ENCODE assay signal across 17 cellular contexts in the genomic region with DNA sequence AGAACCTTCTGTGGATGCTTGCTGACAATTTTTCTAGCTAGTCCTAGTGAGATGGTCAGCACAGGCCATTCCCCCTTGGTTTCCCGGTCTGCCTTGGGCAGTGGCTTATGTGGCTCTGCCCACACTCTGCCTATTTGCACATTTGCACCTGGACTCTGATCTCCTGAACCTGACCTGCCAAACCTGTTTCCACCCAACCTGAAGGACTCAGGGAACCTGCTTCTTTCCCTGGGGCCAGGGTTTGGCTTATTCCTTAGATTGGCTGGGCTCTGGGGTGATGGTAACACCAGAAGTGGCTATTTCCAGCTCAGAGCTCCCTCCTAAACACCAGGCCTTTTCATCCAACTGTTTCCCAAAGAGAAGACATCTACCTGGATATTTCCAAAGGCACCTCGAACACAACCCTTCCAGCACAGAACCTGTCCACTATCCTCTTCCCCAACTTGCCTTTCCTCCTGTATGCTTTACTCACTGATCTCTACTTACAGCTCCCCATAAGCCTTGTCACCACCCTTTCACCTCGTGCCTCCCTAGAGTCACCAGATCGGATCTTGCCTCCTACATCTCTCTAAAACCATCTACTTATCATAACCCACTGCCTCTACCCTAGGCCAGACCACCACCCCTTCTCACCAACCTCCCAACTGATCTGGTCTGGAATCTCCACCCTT. TPM values are rescaled to one million over a fixed set of nuclear protein-coding genes. Genes with fewer than 3 reads are reported as not detected.
DNase-seq lines count a peak whose midpoint lies in the region; ATAC-seq and TF ChIP-seq lines count a peak whose summit lies in the region.
"Had no signal": no experiment of that assay in that cellular context is flagged by ENCODE, and none has a peak within 500 bp of the region (broad histone marks: within the 10 kb centered on the region; RNA-seq: fewer than 3 reads in every experiment).

No MANE protein-coding gene starts in this region.

- TF ChIP-seq POLR2A in breast epithelium (IDR thresholded peaks at IDR 0.05) = no peak

- 77% methylated on average over 3 of the region's 4 CpGs for WGBS in mammary epithelial cell (ENCODE audit: low coverage, missing lambda C conversion rate)
- WGBS in lung, 2 donors = 87 to 92% methylated on average over 4 of the region's 4 CpGs

- H3K36me3 ChIP-seq in breast epithelium (no peaks in the 10 kb centered on the region), mammary epithelial cell (ENCODE audit: insufficient read depth, low read length) (no peaks in the 10 kb centered on the region), lung (ENCODE audit: control insufficient read depth in 2 of 2, insufficient read depth in 2 of 2, low read length in 2 of 2) (no peaks in the 10 kb centered on the region), upper lobe of right lung (no peaks in the 10 kb centered on the region)
- H3K36me3 ChIP-seq: HAP-1, neural progenitor cell had no signal

- no TSS peak for BruUV-seq in MCF 10A (replicated peaks; lab: Mats Ljungman, UMichigan)
- BruUV-seq in mammary epithelial cell (replicated peaks; lab: Mats Ljungman, UMichigan) = no TSS peak

- no peaks in the 10 kb centered on the region for H3K9me3 ChIP-seq in breast epithelium
- no peaks in the 10 kb centered on the region for H3K9me3 ChIP-seq in mammary epithelial cell (replicated peaks; ENCODE audit: insufficient read depth, low read length)
- H3K9me3 ChIP-seq in lung (ENCODE audit: control insufficient read depth in 2 of 2, insufficient read depth in 1 of 2, low read length in 1 of 2) = no peaks in the 10 kb centered on the region
- no peaks in the 10 kb centered on the region for H3K9me3 ChIP-seq in upper lobe of right lung
- H3K9me3 ChIP-seq: HAP-1 had no signal

- CTCF ChIA-PET in MCF 10A (lab: Yijun Ruan, JAX) (no interaction called here), mammary epithelial cell (lab: Charles Lee; ENCODE audit: low non-redundant PET) (no interaction called here)
- CTCF ChIA-PET in activated CD4-positive, alpha-beta memory T cell treated with anti-CD3 and anti-CD28 coated beads for 36 hours (lab: Charles Lee) = no interaction called here

- no peak overlapping the region for H3K4me2 ChIP-seq in mammary epithelial cell (ENCODE audit: insufficient read depth, low read depth, low read length)
- H3K4me2 ChIP-seq: neural progenitor cell had no signal

- H3K27ac Mint-ChIP-seq in MCF 10A (ENCODE audit: low read depth, unreplicated experiment) = no peak overlapping the region
- H3K27ac Mint-ChIP-seq in activated T-helper 1 cell treated with anti-CD3 and anti-CD28 coated beads, Interleukin-12 subunit alpha, Interleukin-12 subunit beta, Interleukin-2, Interleukin-4 antibody, amounts not matched to agents 30 ng/mL and 10 ng/mL and 1 ng/mL, durations not matched to agents 14 hours and 24 hours and 36 hours = no peak overlapping the region
- H3K27ac Mint-ChIP-seq in activated CD4-positive, alpha-beta memory T cell treated with anti-CD3 and anti-CD28 coated beads for 36 hours = no peak overlapping the region
- H3K27ac Mint-ChIP-seq: neural progenitor cell; stimulated activated naive CD8-positive, alpha-beta T cell treated with anti-CD3 and anti-CD28 coated beads, Interleukin-15, Interleukin-2, amounts not matched to agents 100 ng/mL and 50 ng/mL, for 24 hours had no signal

- no peaks in the 10 kb centered on the region for H3K27me3 Mint-ChIP-seq in MCF 10A (ENCODE audit: insufficient read depth, unreplicated experiment)
- peaks cover 5% of the 10 kb centered on the region for H3K27me3 Mint-ChIP-seq in activated T-helper 1 cell treated with anti-CD3 and anti-CD28 coated beads, Interleukin-12 subunit alpha, Interleukin-12 subunit beta, Interleukin-2, Interleukin-4 antibody, amounts not matched to agents 30 ng/mL and 10 ng/mL and 1 ng/mL, durations not matched to agents 14 hours and 24 hours and 36 hours (ENCODE audit: insufficient read depth)
- H3K27me3 Mint-ChIP-seq in activated CD4-positive, alpha-beta memory T cell treated with anti-CD3 and anti-CD28 coated beads for 36 hours = no peaks in the 10 kb centered on the region
- H3K27me3 Mint-ChIP-seq: stimulated activated naive CD8-positive, alpha-beta T cell treated with anti-CD3 and anti-CD28 coated beads, Interleukin-15, Interleukin-2, amounts not matched to agents 100 ng/mL and 50 ng/mL, for 24 hours had no signal

- H3K4me1 Mint-ChIP-seq in MCF 10A (ENCODE audit: insufficient read depth, unreplicated experiment) = peaks cover 11% of the 10 kb centered on the region
- peaks cover 6% of the 10 kb centered on the region for H3K4me1 Mint-ChIP-seq in activated T-helper 1 cell treated with anti-CD3 and anti-CD28 coated beads, Interleukin-12 subunit alpha, Interleukin-12 subunit beta, Interleukin-2, Interleukin-4 antibody, amounts not matched to agents 30 ng/mL and 10 ng/mL and 1 ng/mL, durations not matched to agents 14 hours and 24 hours and 36 hours (ENCODE audit: low read depth)
- H3K4me1 Mint-ChIP-seq in activated CD4-positive, alpha-beta memory T cell treated with anti-CD3 and anti-CD28 coated beads for 36 hours (ENCODE audit: low read depth) = no peaks in the 10 kb centered on the region

- DNase-seq in breast epithelium (ENCODE audit: low spot score in 2 of 2) (peak; percentile 72 to 73), MCF 10A (ENCODE audit: unreplicated experiment) (no peak), mammary epithelial cell (peak; percentile 41), lung (ENCODE audit: low spot score) (peak; percentile 50), upper lobe of right lung (peak; percentile 59)
- no peak for DNase-seq in activated effector memory CD4-positive, alpha-beta T cell treated with Interleukin-2 at 50 U/mL for 16 hours
- no peak for DNase-seq in activated T-helper 1 cell treated with anti-CD3 and anti-CD28 coated beads, Interleukin-12 subunit alpha, Interleukin-12 subunit beta, Interleukin-2, Interleukin-4 antibody, amounts not matched to agents 30 ng/mL and 10 ng/mL and 1 ng/mL, durations not matched to agents 14 hours and 24 hours and 36 hours (ENCODE audit: low spot score)
- DNase-seq in activated CD4-positive, alpha-beta memory T cell treated with anti-CD3 and anti-CD28 coated beads for 36 hours = no peak
- DNase-seq: activated CD4-positive, alpha-beta T cell treated with anti-CD3 and anti-CD28 coated beads, Interleukin-2, amount 50 U/mL, for 4 hours; aorta; KG1; NCI-H1694 treated with DMSO at 0.1 percent for 48 hours; SHP77; T1000 had no signal

- H3K4me1 ChIP-seq in breast epithelium (no peaks in the 10 kb centered on the region), mammary epithelial cell (ENCODE audit: insufficient read depth, low read length) (peaks cover 6% of the 10 kb centered on the region), lung (ENCODE audit: control insufficient read depth in 2 of 2, insufficient read depth in 2 of 2, low read length in 2 of 2) (no peaks in the 10 kb centered on the region), upper lobe of right lung (peaks cover 4% of the 10 kb centered on the region)

- TF ChIP-seq CTCF in breast epithelium (IDR thresholded peaks at IDR 0.05) (no peak), MCF 10A (IDR thresholded peaks at IDR 0.05; ENCODE audit: unreplicated experiment) (no peak), mammary epithelial cell (conservative IDR thresholded peaks at IDR 0.05 in 1 of 2, IDR thresholded peaks at IDR 0.05 in 1 of 2; ENCODE audit: extremely low read depth in 1 of 2, insufficient read depth in 1 of 2, low read depth in 1 of 2, low read length in 2 of 2) (no peak), lung (IDR thresholded peaks at IDR 0.05; ENCODE audit: control extremely low read depth, extremely low read depth) (no peak), upper lobe of right lung (IDR thresholded peaks at IDR 0.05) (no peak)

- intact Hi-C loops in breast epithelium (cut with DNase I; ENCODE audit: low total_unique reads) (no loop called here), MCF 10A (cut with micrococcal nuclease) (no loop called here), mammary epithelial cell (cut with micrococcal nuclease) (no loop called here), upper lobe of right lung (cut with DNase I) (no loop called here)
- intact Hi-C loops in activated T-helper 1 cell treated with anti-CD3 and anti-CD28 coated beads, Interleukin-12 subunit alpha, Interleukin-12 subunit beta, Interleukin-2, Interleukin-4 antibody, amounts not matched to agents 30 ng/mL and 10 ng/mL and 1 ng/mL, durations not matched to agents 14 hours and 24 hours and 36 hours (cut with micrococcal nuclease) = no loop called here
- intact Hi-C loops in activated CD4-positive, alpha-beta memory T cell treated with anti-CD3 and anti-CD28 coated beads for 36 hours (cut with micrococcal nuclease) = loop anchor here (10.0 kb wide), 1 partner anchor 92 kb away; no protein-coding TSS in a partner anchor

- H3K9ac ChIP-seq in mammary epithelial cell (ENCODE audit: insufficient read depth, low read length) = no peak overlapping the region
- H3K9ac ChIP-seq: neural progenitor cell had no signal

- no peaks in the 10 kb centered on the region for H3K9me3 Mint-ChIP-seq in MCF 10A (ENCODE audit: unreplicated experiment)
- H3K9me3 Mint-ChIP-seq in activated T-helper 1 cell treated with anti-CD3 and anti-CD28 coated beads, Interleukin-12 subunit alpha, Interleukin-12 subunit beta, Interleukin-2, Interleukin-4 antibody, amounts not matched to agents 30 ng/mL and 10 ng/mL and 1 ng/mL, durations not matched to agents 14 hours and 24 hours and 36 hours = no peaks in the 10 kb centered on the region
- no peaks in the 10 kb centered on the region for H3K9me3 Mint-ChIP-seq in activated CD4-positive, alpha-beta memory T cell treated with anti-CD3 and anti-CD28 coated beads for 36 hours
- H3K9me3 Mint-ChIP-seq: neural progenitor cell; stimulated activated naive CD8-positive, alpha-beta T cell treated with anti-CD3 and anti-CD28 coated beads, Interleukin-15, Interleukin-2, amounts not matched to agents 100 ng/mL and 50 ng/mL, for 24 hours had no signal

- ATAC-seq in lung (ENCODE audit: insufficient read depth, low FRiP score) (no peak), upper lobe of right lung (peak; percentile 88)

- no peaks in the 10 kb centered on the region for H4K20me1 ChIP-seq in mammary epithelial cell (ENCODE audit: insufficient read depth, low read length)

- POLR2A ChIA-PET in MCF 10A (lab: Yijun Ruan, JAX) = no interaction called here
- POLR2A ChIA-PET in activated CD4-positive, alpha-beta memory T cell treated with anti-CD3 and anti-CD28 coated beads for 36 hours (lab: Charles Lee) = no interaction called here

- H3K4me3 Mint-ChIP-seq in MCF 10A (ENCODE audit: unreplicated experiment) = no peak overlapping the region
- no peak overlapping the region for H3K4me3 Mint-ChIP-seq in activated T-helper 1 cell treated with anti-CD3 and anti-CD28 coated beads, Interleukin-12 subunit alpha, Interleukin-12 subunit beta, Interleukin-2, Interleukin-4 antibody, amounts not matched to agents 30 ng/mL and 10 ng/mL and 1 ng/mL, durations not matched to agents 14 hours and 24 hours and 36 hours
- no peak overlapping the region for H3K4me3 Mint-ChIP-seq in activated CD4-positive, alpha-beta memory T cell treated with anti-CD3 and anti-CD28 coated beads for 36 hours
- H3K4me3 Mint-ChIP-seq: neural progenitor cell; stimulated activated naive CD8-positive, alpha-beta T cell treated with anti-CD3 and anti-CD28 coated beads, Interleukin-15, Interleukin-2, amounts not matched to agents 100 ng/mL and 50 ng/mL, for 24 hours had no signal

- H3K36me3 Mint-ChIP-seq in MCF 10A (ENCODE audit: insufficient read depth, unreplicated experiment) = no peaks in the 10 kb centered on the region
- no peaks in the 10 kb centered on the region for H3K36me3 Mint-ChIP-seq in activated T-helper 1 cell treated with anti-CD3 and anti-CD28 coated beads, Interleukin-12 subunit alpha, Interleukin-12 subunit beta, Interleukin-2, Interleukin-4 antibody, amounts not matched to agents 30 ng/mL and 10 ng/mL and 1 ng/mL, durations not matched to agents 14 hours and 24 hours and 36 hours (ENCODE audit: low read depth)
- H3K36me3 Mint-ChIP-seq in activated CD4-positive, alpha-beta memory T cell treated with anti-CD3 and anti-CD28 coated beads for 36 hours = no peaks in the 10 kb centered on the region
- H3K36me3 Mint-ChIP-seq: neural progenitor cell had no signal

- peak overlapping the region; percentile 64 to 82 for H3K27ac ChIP-seq in breast epithelium
- no peak overlapping the region for H3K27ac ChIP-seq in mammary epithelial cell (ENCODE audit: insufficient read depth, low read depth, low read length)
- no peak overlapping the region for H3K27ac ChIP-seq in lung (ENCODE audit: low read depth in 1 of 2, low read length in 1 of 2)
- H3K27ac ChIP-seq in upper lobe of right lung = no peak overlapping the region
- H3K27ac ChIP-seq: neural progenitor cell had no signal

- H3K27me3 ChIP-seq in breast epithelium = no peaks in the 10 kb centered on the region
- H3K27me3 ChIP-seq in mammary epithelial cell (ENCODE audit: insufficient read depth, low read length) = no peaks in the 10 kb centered on the region
- no peaks in the 10 kb centered on the region for H3K27me3 ChIP-seq in lung (ENCODE audit: control insufficient read depth, insufficient read depth)
- no peaks in the 10 kb centered on the region for H3K27me3 ChIP-seq in upper lobe of right lung
- H3K27me3 ChIP-seq: neural progenitor cell had no signal

- in situ Hi-C loops in mammary epithelial cell (cut with MboI; ENCODE audit: low sequenced_read_pairs in 2 of 2) = no loop called here

- no peaks in the 10 kb centered on the region for H3K79me2 ChIP-seq in mammary epithelial cell (ENCODE audit: insufficient read depth, low read length)

- H2AFZ ChIP-seq in mammary epithelial cell (ENCODE audit: low read depth, low read length) = no peak overlapping the region
- H2AFZ ChIP-seq: neural progenitor cell had no signal

- dilution Hi-C loops in mammary epithelial cell (cut with HindIII; ENCODE audit: low sequenced_read_pairs) = loop anchor here (10.0 kb wide), 1 partner anchor 102 kb away; no protein-coding TSS in a partner anchor

- H3K4me3 ChIP-seq in breast epithelium = no peak overlapping the region
- H3K4me3 ChIP-seq in mammary epithelial cell (replicated peaks in 1 of 3; ENCODE audit: insufficient read depth in 1 of 3, low read depth in 2 of 3, low read length in 3 of 3) = no peak overlapping the region
- H3K4me3 ChIP-seq in lung = no peak overlapping the region
- H3K4me3 ChIP-seq in upper lobe of right lung = no peak overlapping the region
- H3K4me3 ChIP-seq: HAP-1, neural progenitor cell had no signal

RNA-seq across cellular contexts. Expression of a gene that starts 5.8 kb away (rescaled TPM):
- total RNA-seq in breast epithelium = 10 to 100 TPM; 31.4 to 58.0 (median 49.2) TPM
- total RNA-seq in MCF 10A (2022) = 41.4 and 43.8 TPM in 2 replicates
- 10 to 100 TPM; 38.0 to 40.4 TPM for total RNA-seq in mammary epithelial cell
- polyA plus RNA-seq in mammary epithelial cell = 22.2 TPM
- polyA minus RNA-seq in mammary epithelial cell = 36.0 TPM
- total RNA-seq in lung = 10 to 100 TPM; 22.3 to 65.8 TPM
- 10 to 100 TPM in 1 of 2 donors, 1 to 10 TPM in 1; 9.2 to 26.6 TPM for polyA plus RNA-seq in lung
- 34.3 TPM for total RNA-seq in upper lobe of right lung
- total RNA-seq in activated T-helper 1 cell treated with anti-CD3 and anti-CD28 coated beads, Interleukin-12 subunit alpha, Interleukin-12 subunit beta, Interleukin-2, Interleukin-4 antibody, amounts not matched to agents 30 ng/mL and 10 ng/mL and 1 ng/mL, durations not matched to agents 14 hours and 24 hours and 36 hours = 29.4 and 31.1 TPM in 2 replicates
- 10 to 100 TPM; 25.1 to 29.7 TPM for total RNA-seq in activated CD4-positive, alpha-beta memory T cell treated with anti-CD3 and anti-CD28 coated beads for 36 hours

Comparison
In these comparisons a context has a peak if more than half of its experiments do, and no peak if none do; other contexts are left out.
1. DNase-seq: peak in breast epithelium (2 of 2), mammary epithelial cell (single experiment), lung (single experiment) and upper lobe of right lung (single experiment); none in MCF 10A (single experiment), activated effector memory CD4-positive, alpha-beta T cell treated with Interleukin-2 at 50 U/mL for 16 hours (single experiment), activated T-helper 1 cell treated with anti-CD3 and anti-CD28 coated beads, Interleukin-12 subunit alpha, Interleukin-12 subunit beta, Interleukin-2, Interleukin-4 antibody, amounts not matched to agents 30 ng/mL and 10 ng/mL and 1 ng/mL, durations not matched to agents 14 hours and 24 hours and 36 hours (single experiment) and activated CD4-positive, alpha-beta memory T cell treated with anti-CD3 and anti-CD28 coated beads for 36 hours (single experiment).
2. H3K27ac ChIP-seq: peak in breast epithelium (2 of 2); none in mammary epithelial cell (single experiment), lung (0 of 2) and upper lobe of right lung (single experiment).